8 cellular contexts compared by ENCODE assay signal in the genomic region with DNA sequence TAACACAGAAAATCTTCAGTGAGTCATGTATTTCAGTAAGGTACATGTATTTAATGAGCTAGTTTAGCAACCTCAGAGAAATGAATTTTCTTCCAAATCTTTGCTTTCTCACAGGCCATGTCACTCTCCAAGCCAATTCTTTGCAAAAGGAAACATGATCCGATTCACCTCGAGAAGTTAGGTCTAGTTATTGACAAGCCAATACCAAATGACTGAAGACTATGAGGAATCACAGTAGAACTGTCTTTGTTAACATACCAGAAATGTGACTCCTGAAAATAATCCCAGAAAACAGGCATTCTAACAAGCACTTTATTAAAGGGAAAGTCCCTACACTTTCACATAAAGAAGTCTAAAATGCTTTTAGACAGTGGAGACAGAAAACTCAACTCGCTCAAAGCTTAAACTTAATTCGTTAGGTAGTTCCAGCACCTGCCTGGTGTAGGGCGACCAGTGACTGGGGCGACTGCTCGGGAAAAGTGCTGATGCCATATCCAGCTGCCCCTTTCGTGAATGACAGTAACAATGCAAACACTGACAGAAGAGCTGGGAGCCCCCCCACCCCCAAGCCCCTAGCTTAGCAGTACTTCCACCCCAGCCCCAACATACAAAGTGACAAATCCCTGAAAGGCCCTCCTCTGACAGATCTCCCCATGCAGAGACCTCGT. TPM values are rescaled to one million over a fixed set of nuclear protein-coding genes. Genes with fewer than 3 reads are reported as not detected.
DNase-seq lines count a peak whose midpoint lies in the region; ATAC-seq and TF ChIP-seq lines count a peak whose summit lies in the region.

No MANE protein-coding gene starts in this region.

- no peaks in the 10 kb centered on the region for H3K9me3 ChIP-seq in breast epithelium
- no peaks in the 10 kb centered on the region for H3K9me3 ChIP-seq in lower lobe of right lung

- peaks cover 52% of the 10 kb centered on the region for H3K36me3 Mint-ChIP-seq in activated T-cell treated with anti-CD3 and anti-CD28 coated beads, Interleukin-2, amount 50 U/mL, for 24 hours (ENCODE audit: low read depth)

- no peaks in the 10 kb centered on the region for H3K27me3 Mint-ChIP-seq in activated T-cell treated with anti-CD3 and anti-CD28 coated beads, Interleukin-2, amount 50 U/mL, for 24 hours

- H3K27me3 ChIP-seq in breast epithelium (no peaks in the 10 kb centered on the region), lower lobe of right lung (ENCODE audit: low read depth) (no peaks in the 10 kb centered on the region)

- H3K4me3 ChIP-seq in breast epithelium (peak overlapping the region; percentile 68 to 92 (median 82)), lower lobe of right lung (peak overlapping the region; percentile 90)

- H3K4me3 Mint-ChIP-seq in activated T-cell treated with anti-CD3 and anti-CD28 coated beads, Interleukin-2, amount 50 U/mL, for 24 hours = peak overlapping the region; percentile 97

- H3K36me3 ChIP-seq in breast epithelium (no peaks in the 10 kb centered on the region), lower lobe of right lung (no peaks in the 10 kb centered on the region)

- no peaks in the 10 kb centered on the region for H3K9me3 Mint-ChIP-seq in activated T-cell treated with anti-CD3 and anti-CD28 coated beads, Interleukin-2, amount 50 U/mL, for 24 hours

- TF ChIP-seq POLR2A in breast epithelium (IDR thresholded peaks at IDR 0.05) = no peak

- H3K27ac ChIP-seq in breast epithelium = peak overlapping the region; percentile 77 to 99
- peak overlapping the region; percentile 85 for H3K27ac ChIP-seq in lower lobe of right lung
- peak overlapping the region; percentile 80 for H3K27ac ChIP-seq in temporal lobe (ENCODE audit: low read depth, low read length)

- no peak for ATAC-seq in lower lobe of right lung
- no peak for ATAC-seq in GM19023 (IDR thresholded peaks at IDR 0.05; ENCODE audit: unreplicated experiment)

- H3K27ac Mint-ChIP-seq in activated T-cell treated with anti-CD3 and anti-CD28 coated beads, Interleukin-2, amount 50 U/mL, for 24 hours = peak overlapping the region; percentile 95

- TF ChIP-seq CTCF in breast epithelium (IDR thresholded peaks at IDR 0.05) (no peak), lower lobe of right lung (IDR thresholded peaks at IDR 0.05) (no peak)

- intact Hi-C loops in breast epithelium (cut with DNase I; ENCODE audit: low total_unique reads) (no loop called here), lower lobe of right lung (cut with DNase I) (no loop called here)

- H3K4me1 Mint-ChIP-seq in activated T-cell treated with anti-CD3 and anti-CD28 coated beads, Interleukin-2, amount 50 U/mL, for 24 hours (ENCODE audit: low read depth) = peaks cover 62% of the 10 kb centered on the region

- H3K4me1 ChIP-seq in breast epithelium (peaks cover 0 to 4% of the 10 kb centered on the region in 2 donors), lower lobe of right lung (peaks cover 41% of the 10 kb centered on the region)

- no peak for DNase-seq in activated T-cell treated with anti-CD3 and anti-CD28 coated beads, Interleukin-2, amount 50 U/mL, for 24 hours
- no peak for DNase-seq in activated T-cell treated with anti-CD3 and anti-CD28 coated beads, Interleukin-2, amount 50 U/mL, for 1 hour
- DNase-seq in NCI-H69 (lab: John Stamatoyannopoulos, UW) (peak; percentile 59), breast epithelium (ENCODE audit: low spot score in 2 of 2) (no peak), lower lobe of right lung (no peak), GOT3 (lab: John Stamatoyannopoulos, UW) (no peak)

RNA-seq across cellular contexts. Expression of a gene that starts 1.9 kb away (rescaled TPM):
- total RNA-seq in breast epithelium (10 to 100 TPM; 26.1 to 28.8 (median 26.1) TPM), lower lobe of right lung (35.7 TPM), temporal lobe (50.4 TPM)

RNA-seq across cellular contexts. Expression of a gene that starts 30.7 kb away (rescaled TPM):
- total RNA-seq in breast epithelium (10 to 100 TPM; 44.8 to 64.2 (median 63.9) TPM), lower lobe of right lung (60.4 TPM), temporal lobe (47.9 TPM)

RNA-seq across cellular contexts. Expression of a gene that starts 54.4 kb away (rescaled TPM):
- total RNA-seq in breast epithelium (10 to 100 TPM; 16.3 to 30.9 (median 21.3) TPM), lower lobe of right lung (18.7 TPM), temporal lobe (136 TPM)
